Comparison of ENCODE assay signal across 12 cellular contexts in genomic region chr17:57481901-57482300, GRCh38.
DNase-seq lines count a peak whose midpoint lies in the region; FAIRE-seq and TF ChIP-seq lines count a peak whose summit lies in the region.
"Had no signal": no experiment of that assay in that cellular context is flagged by ENCODE, and none has a peak within 500 bp of the region (broad histone marks: within the 10 kb centered on the region; RNA-seq: fewer than 3 reads in every experiment).

No MANE protein-coding gene starts in this region.

- no peak overlapping the region for H2AFZ ChIP-seq in mammary epithelial cell (ENCODE audit: low read depth, low read length)
- H2AFZ ChIP-seq in astrocyte (ENCODE audit: low read depth, low read length) = no peak overlapping the region

- H3K4me1 Mint-ChIP-seq in MCF 10A (ENCODE audit: insufficient read depth, unreplicated experiment) = peaks cover 9% of the 10 kb centered on the region
- H3K4me1 Mint-ChIP-seq in astrocyte (ENCODE audit: low read depth, unreplicated experiment) = peaks cover 50% of the 10 kb centered on the region

- H3K36me3 Mint-ChIP-seq in MCF 10A (ENCODE audit: insufficient read depth, unreplicated experiment) (peaks cover 6% of the 10 kb centered on the region), astrocyte (ENCODE audit: low read depth, unreplicated experiment) (peaks cover 10% of the 10 kb centered on the region)

- H3K36me3 ChIP-seq in mammary epithelial cell (ENCODE audit: insufficient read depth, low read length) (no peaks in the 10 kb centered on the region), astrocyte (ENCODE audit: insufficient read depth, low read length) (no peaks in the 10 kb centered on the region)

- peak; percentile 91 for FAIRE-seq in astrocyte (lab: Jason Lieb, UNC)
- no peak for FAIRE-seq in urothelium cell line (lab: Jason Lieb, UNC)

- no peak for TF ChIP-seq CTCF in mammary epithelial cell (conservative IDR thresholded peaks at IDR 0.05 in 1 of 2, IDR thresholded peaks at IDR 0.05 in 1 of 2; ENCODE audit: extremely low read depth in 1 of 2, insufficient read depth in 1 of 2, low read depth in 1 of 2, low read length in 2 of 2)
- TF ChIP-seq CTCF in MCF 10A (IDR thresholded peaks at IDR 0.05; ENCODE audit: unreplicated experiment) = no peak
- no peak for TF ChIP-seq CTCF in astrocyte (IDR thresholded peaks at IDR 0.05; ENCODE audit: insufficient read depth, low read depth, low read length)

- CTCF ChIA-PET in mammary epithelial cell (lab: Charles Lee; ENCODE audit: low non-redundant PET) = no interaction called here
- CTCF ChIA-PET in MCF 10A (lab: Yijun Ruan, JAX) = interaction anchor here (0.6 kb wide), 1 partner anchor 290 kb away, joined by 5 read pairs; no protein-coding TSS in a partner anchor

- H3K9me3 Mint-ChIP-seq in MCF 10A (ENCODE audit: unreplicated experiment) = no peaks in the 10 kb centered on the region
- H3K9me3 Mint-ChIP-seq in astrocyte (ENCODE audit: unreplicated experiment) = no peaks in the 10 kb centered on the region

- 92% methylated on average over 6 of the region's 6 CpGs for WGBS in mammary epithelial cell (ENCODE audit: low coverage, missing lambda C conversion rate)

- DNase-seq in mammary epithelial cell (peak; percentile 15), MCF 10A (ENCODE audit: unreplicated experiment) (no peak), astrocyte (ENCODE audit: low read depth) (peak; percentile 100), kidney tubule cell (ENCODE audit: low spot score) (peak; percentile 74), urothelium cell line (ENCODE audit: low spot score) (peak; percentile 53), KBM-7 (no peak), T-helper 9 cell (no peak), G401 (ENCODE audit: low spot score) (no peak)
- DNase-seq: activated effector memory CD4-positive, alpha-beta T cell treated with anti-CD3 and anti-CD28 coated beads, Interleukin-2, amount 50 U/mL, for 16 hours; left colon; WERI-Rb-1 had no signal

- H3K27me3 Mint-ChIP-seq in MCF 10A (ENCODE audit: insufficient read depth, unreplicated experiment) (no peaks in the 10 kb centered on the region), astrocyte (ENCODE audit: low read depth, unreplicated experiment) (no peaks in the 10 kb centered on the region)

- no peaks in the 10 kb centered on the region for H3K27me3 ChIP-seq in mammary epithelial cell (ENCODE audit: insufficient read depth, low read length)
- no peaks in the 10 kb centered on the region for H3K27me3 ChIP-seq in astrocyte (ENCODE audit: insufficient read depth, low read length)

- H3K27ac ChIP-seq in mammary epithelial cell (ENCODE audit: insufficient read depth, low read depth, low read length) (no peak overlapping the region), astrocyte (ENCODE audit: low read depth, low read length) (peak overlapping the region; percentile 96)
- H3K27ac ChIP-seq: 22Rv1, WERI-Rb-1 had no signal

- intact Hi-C loops in mammary epithelial cell (cut with micrococcal nuclease) (no loop called here), MCF 10A (cut with micrococcal nuclease) (no loop called here)

- in situ Hi-C loops in mammary epithelial cell (cut with MboI; ENCODE audit: low sequenced_read_pairs in 2 of 2) (no loop called here), KBM-7 (cut with MboI; ENCODE audit: low pct_unique_long_range_greater_than_20kb, low sequenced_read_pairs) (no loop called here), G401 (cut with HindIII; ENCODE audit: low sequenced_read_pairs) (no loop called here)

- H3K9me3 ChIP-seq in mammary epithelial cell (replicated peaks; ENCODE audit: insufficient read depth, low read length) = no peaks in the 10 kb centered on the region
- no peaks in the 10 kb centered on the region for H3K9me3 ChIP-seq in astrocyte (ENCODE audit: insufficient read depth, low read depth, low read length)

- no peaks in the 10 kb centered on the region for H3K79me2 ChIP-seq in mammary epithelial cell (ENCODE audit: insufficient read depth, low read length)
- no peaks in the 10 kb centered on the region for H3K79me2 ChIP-seq in astrocyte (ENCODE audit: insufficient read depth, low read length)

- dilution Hi-C loops in mammary epithelial cell (cut with HindIII; ENCODE audit: low sequenced_read_pairs) = no loop called here

- H3K4me3 Mint-ChIP-seq in MCF 10A (ENCODE audit: unreplicated experiment) = no peak overlapping the region
- no peak overlapping the region for H3K4me3 Mint-ChIP-seq in astrocyte (ENCODE audit: unreplicated experiment)

- H3K9ac ChIP-seq in mammary epithelial cell (ENCODE audit: insufficient read depth, low read length) (no peak overlapping the region), astrocyte (ENCODE audit: low read length) (peak overlapping the region; percentile 81)

- H3K4me2 ChIP-seq in mammary epithelial cell (ENCODE audit: insufficient read depth, low read depth, low read length) = no peak overlapping the region
- H3K4me2 ChIP-seq in astrocyte (ENCODE audit: low read length) = peak overlapping the region; percentile 77

- H3K4me1 ChIP-seq in mammary epithelial cell (ENCODE audit: insufficient read depth, low read length) (peaks cover 17% of the 10 kb centered on the region), astrocyte (ENCODE audit: insufficient read depth, low read length) (peaks cover 77% of the 10 kb centered on the region)

- BruUV-seq in mammary epithelial cell (replicated peaks; lab: Mats Ljungman, UMichigan) (no TSS peak), MCF 10A (replicated peaks; lab: Mats Ljungman, UMichigan) (no TSS peak)

- H3K27ac Mint-ChIP-seq in MCF 10A (ENCODE audit: low read depth, unreplicated experiment) (no peak overlapping the region), astrocyte (ENCODE audit: unreplicated experiment) (no peak overlapping the region)

- H3K4me3 ChIP-seq in mammary epithelial cell (replicated peaks in 1 of 3; ENCODE audit: insufficient read depth in 1 of 3, low read depth in 2 of 3, low read length in 3 of 3) = no peak overlapping the region
- H3K4me3 ChIP-seq in astrocyte (ENCODE audit: insufficient read depth, low read depth, low read length) = no peak overlapping the region

- H4K20me1 ChIP-seq in mammary epithelial cell (ENCODE audit: insufficient read depth, low read length) = no peaks in the 10 kb centered on the region
- H4K20me1 ChIP-seq in astrocyte (ENCODE audit: insufficient read depth, low read length) = no peaks in the 10 kb centered on the region

- POLR2A ChIA-PET in MCF 10A (lab: Yijun Ruan, JAX) = interaction anchor here (0.7 kb wide), 1 partner anchor 838 kb away, joined by 3 read pairs; no protein-coding TSS in a partner anchor

Comparison
In these comparisons a context has a peak if more than half of its experiments do, and no peak if none do; other contexts are left out.
1. DNase-seq: peak in mammary epithelial cell (single experiment), astrocyte (single experiment), kidney tubule cell (single experiment) and urothelium cell line (single experiment); none in MCF 10A (single experiment), KBM-7 (single experiment), T-helper 9 cell (single experiment) and G401 (single experiment).